In the genomic region with DNA sequence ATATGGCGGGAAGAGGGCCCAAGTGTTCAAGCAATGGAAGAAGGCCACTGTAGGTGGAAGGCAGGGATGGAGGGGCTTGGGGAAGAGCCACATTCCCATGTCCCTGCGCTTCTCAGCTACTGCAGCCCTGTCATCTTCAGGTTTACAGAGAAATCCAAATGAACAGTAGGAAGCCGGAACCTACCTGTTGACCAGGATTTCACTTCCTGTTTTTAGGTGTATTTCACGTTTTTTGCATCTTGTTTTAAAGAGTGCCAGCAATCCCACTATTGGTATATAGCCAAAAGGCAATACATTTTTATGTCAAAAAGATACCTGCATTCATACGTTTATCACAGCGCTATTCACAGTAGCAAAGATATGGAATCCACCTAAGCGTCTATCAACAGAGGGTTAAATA, we compare ENCODE assay signal across 6 cellular contexts.
"Had no signal": no experiment of that assay in that cellular context is flagged by ENCODE, and none has a peak within 500 bp of the region (broad histone marks: within the 10 kb centered on the region; RNA-seq: fewer than 3 reads in every experiment).

No MANE protein-coding gene starts in this region.

- DNase-seq: GDM1, GF-D8 had no signal

- FAIRE-seq: G401.6, GM12892, GM18507, GM19239 had no signal
